In the genomic region with DNA sequence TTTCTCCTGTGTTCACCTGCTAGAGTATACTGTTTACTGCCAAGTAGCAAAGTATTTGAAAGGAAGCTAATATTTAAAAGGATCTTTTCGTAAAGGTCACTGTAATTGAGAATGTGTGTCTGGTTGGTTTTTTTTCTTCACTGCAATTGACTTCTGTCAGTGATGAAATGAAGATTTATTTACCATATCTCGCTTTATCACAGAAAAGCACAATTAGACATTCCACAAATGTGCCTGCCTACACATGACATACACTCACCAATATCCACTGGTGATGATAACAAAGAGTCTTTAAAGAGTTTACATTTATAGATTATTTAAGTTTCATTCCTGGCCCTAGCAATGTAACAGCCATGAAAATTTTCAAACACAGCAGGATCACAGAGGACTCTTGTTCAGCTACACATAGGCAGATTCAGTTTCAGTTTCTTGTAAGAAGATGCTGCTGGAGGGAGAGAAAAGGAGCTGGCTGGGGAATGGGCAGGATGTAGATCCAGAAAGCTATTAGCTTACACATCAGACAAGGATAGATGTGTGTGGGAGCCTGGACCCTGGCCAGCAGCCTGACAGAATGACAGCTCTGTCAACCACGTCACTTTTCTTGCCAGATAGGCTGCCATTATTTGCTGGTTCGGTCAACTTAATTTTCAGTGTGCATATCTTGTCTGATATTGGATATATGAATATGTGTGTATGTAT, we compare ENCODE assay signal across 1 cellular context.
TF ChIP-seq lines count a peak whose summit lies in the region.

No MANE protein-coding gene starts in this region.

TF ChIP-seq in K562, 482 proteins besides CTCF, POLR2A, EP300 and RAD21 (continued from another document):
- TF ChIP-seq PBX2 (CRISPR knock-in tag; IDR thresholded peaks at IDR 0.05; ENCODE audit: low read depth) (no peak), PBX2 (tag; conservative IDR thresholded peaks at IDR 0.05; ENCODE audit: low read depth) (peak; percentile 76), NFIC (IDR thresholded peaks at IDR 0.05) (peak; percentile 71)
